ENCODE assay signal across 11 cellular contexts in the genomic region with DNA sequence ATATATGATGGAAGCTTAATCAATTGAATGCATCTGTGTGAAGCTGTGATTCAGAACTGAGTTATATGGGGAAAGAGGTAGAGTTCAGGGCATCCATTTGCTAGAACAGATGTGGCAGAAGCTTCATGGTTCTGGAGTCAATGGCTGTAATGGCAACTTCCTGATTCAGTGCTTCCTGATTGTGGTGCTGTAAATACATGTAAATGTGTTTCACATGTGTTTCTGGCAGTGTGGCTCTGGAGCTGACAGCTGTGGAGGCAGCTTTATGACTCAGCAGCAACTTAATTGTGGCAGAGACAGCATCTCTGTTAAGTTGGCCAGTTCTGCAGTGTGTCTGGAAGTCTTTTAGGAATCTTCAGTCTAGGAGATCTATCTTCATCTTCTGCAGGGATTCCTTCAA.
DNase-seq lines count a peak whose midpoint lies in the region; ATAC-seq and TF ChIP-seq lines count a peak whose summit lies in the region.
"Had no signal": no experiment of that assay in that cellular context is flagged by ENCODE, and none has a peak within 500 bp of the region (broad histone marks: within the 10 kb centered on the region; RNA-seq: fewer than 3 reads in every experiment).

No MANE protein-coding gene starts in this region.

- no peak overlapping the region for H3K4me3 ChIP-seq in heart right ventricle
- H3K4me3 ChIP-seq: cardiac muscle cell, SJSA1, testis had no signal

- intact Hi-C loops in heart right ventricle (cut with DNase I): no loop called here

- no peaks in the 10 kb centered on the region for H3K36me3 ChIP-seq in heart right ventricle
- H3K36me3 ChIP-seq: cardiac muscle cell, SJSA1 had no signal

- ATAC-seq in GM18870 (IDR thresholded peaks at IDR 0.05; ENCODE audit: unreplicated experiment): peak; percentile 95
- peak; percentile 64 for ATAC-seq in HG03064 (IDR thresholded peaks at IDR 0.05; ENCODE audit: low read depth, unreplicated experiment)
- no peak for ATAC-seq in heart right ventricle

- no peaks in the 10 kb centered on the region for H3K27me3 ChIP-seq in heart right ventricle
- H3K27me3 ChIP-seq: cardiac muscle cell, SJSA1, testis had no signal

- H3K9me3 ChIP-seq in heart right ventricle: no peaks in the 10 kb centered on the region
- H3K9me3 ChIP-seq: SJSA1, testis had no signal

- TF ChIP-seq CTCF in heart right ventricle (IDR thresholded peaks at IDR 0.05): no peak

- no peaks in the 10 kb centered on the region for H3K4me1 ChIP-seq in heart right ventricle
- H3K4me1 ChIP-seq: SJSA1, testis had no signal

- no peak overlapping the region for H3K27ac ChIP-seq in heart right ventricle
- H3K27ac ChIP-seq: cardiac muscle cell, SJSA1, testis had no signal

- DNase-seq in SIG-M5 (lab: John Stamatoyannopoulos, UW): peak; percentile 19
- peak; percentile 10 for DNase-seq in mucosa of gallbladder (ENCODE audit: low spot score)
- no peak for DNase-seq in heart right ventricle
- DNase-seq in SW 1271 (lab: John Stamatoyannopoulos, UW): no peak
- no peak for DNase-seq in cerebellar cortex (ENCODE audit: low spot score)
- DNase-seq in NK-92 (lab: John Stamatoyannopoulos, UW; ENCODE audit: unreplicated experiment): no peak
- DNase-seq: testis had no signal

Comparison
In these comparisons a context has a peak if more than half of its experiments do, and no peak if none do; other contexts are left out.
1. ATAC-seq: peak in GM18870 (single experiment) and HG03064 (single experiment); none in heart right ventricle (0 of 8).
2. DNase-seq: peak in SIG-M5 (single experiment) and mucosa of gallbladder (single experiment); none in heart right ventricle (0 of 2), SW 1271 (0 of 2), cerebellar cortex (single experiment) and NK-92 (single experiment).